In genomic region chr3:49984424-49984823, GRCh38 we compare ENCODE assay signal across 20 cellular contexts. TPM values are rescaled to one million over a fixed set of nuclear protein-coding genes. Genes with fewer than 3 reads are reported as not detected.
DNase-seq lines count a peak whose midpoint lies in the region; ATAC-seq, FAIRE-seq and TF ChIP-seq lines count a peak whose summit lies in the region.
"Had no signal": no experiment of that assay in that cellular context is flagged by ENCODE, and none has a peak within 500 bp of the region (broad histone marks: within the 10 kb centered on the region; RNA-seq: fewer than 3 reads in every experiment).

No MANE protein-coding gene starts in this region.

- DNase-seq in CD4-positive, CD25-positive, alpha-beta regulatory T cell: no peak
- DNase-seq in GM12892 (ENCODE audit: insufficient read length): no peak
- DNase-seq in HTR-8/SVneo (ENCODE audit: insufficient read length, low spot score): no peak
- DNase-seq in glutamatergic neuron: no peak
- DNase-seq in activated CD4-positive, alpha-beta T cell treated with anti-CD3 and anti-CD28 coated beads for 48 hours: no peak
- DNase-seq in pons (ENCODE audit: low spot score): no peak
- DNase-seq: C1 segment of cervical spinal cord; Caco-2; CD8-positive, alpha-beta T cell; DMS153; DND-41; GM23248; H7; HFFc6 had no signal

- no peak for TF ChIP-seq CTCF in glutamatergic neuron (IDR thresholded peaks at IDR 0.05; ENCODE audit: partially characterized antibody, unreplicated experiment)

- no peak for ATAC-seq in CD4-positive, CD25-positive, alpha-beta regulatory T cell (ENCODE audit: low read depth in 2 of 2)
- ATAC-seq in HG02610 (IDR thresholded peaks at IDR 0.05; ENCODE audit: unreplicated experiment): no peak
- ATAC-seq in GM18502 (IDR thresholded peaks at IDR 0.05; ENCODE audit: poor library complexity, unreplicated experiment): no peak
- ATAC-seq: CD8-positive, alpha-beta T cell; HCT116 had no signal

- H3K36me3 ChIP-seq in CD4-positive, CD25-positive, alpha-beta regulatory T cell (ENCODE audit: control insufficient read depth, insufficient read depth, low read length): peaks cover 28% of the 10 kb centered on the region

- H3K4me1 Mint-ChIP-seq in CD4-positive, CD25-positive, alpha-beta regulatory T cell: peaks cover 0 to 13% (median 7%) of the 10 kb centered on the region in 4 donors
- H3K4me1 Mint-ChIP-seq in glutamatergic neuron (ENCODE audit: low read depth, unreplicated experiment): no peaks in the 10 kb centered on the region

- no peaks in the 10 kb centered on the region for H3K4me1 ChIP-seq in CD4-positive, CD25-positive, alpha-beta regulatory T cell (ENCODE audit: control insufficient read depth, insufficient read depth, low read length, poor library complexity, severe bottlenecking)
- H3K4me1 ChIP-seq: Caco-2 had no signal

- peaks cover 16% of the 10 kb centered on the region for H3K36me3 Mint-ChIP-seq in CD4-positive, CD25-positive, alpha-beta regulatory T cell
- no peaks in the 10 kb centered on the region for H3K36me3 Mint-ChIP-seq in glutamatergic neuron (ENCODE audit: unreplicated experiment)

- no peak overlapping the region for H3K27ac ChIP-seq in CD4-positive, CD25-positive, alpha-beta regulatory T cell (ENCODE audit: insufficient read depth, low read length, poor library complexity, severe bottlenecking)
- H3K27ac ChIP-seq: GM23248 had no signal

- no peak overlapping the region for H3K4me3 Mint-ChIP-seq in CD4-positive, CD25-positive, alpha-beta regulatory T cell
- H3K4me3 Mint-ChIP-seq in glutamatergic neuron (ENCODE audit: unreplicated experiment): no peak overlapping the region
- H3K4me3 Mint-ChIP-seq: CD8-positive, alpha-beta T cell; HFFc6 had no signal

- H3K27me3 Mint-ChIP-seq in CD4-positive, CD25-positive, alpha-beta regulatory T cell: no peaks in the 10 kb centered on the region
- peaks cover 1% of the 10 kb centered on the region for H3K27me3 Mint-ChIP-seq in glutamatergic neuron (ENCODE audit: unreplicated experiment)

- no peaks in the 10 kb centered on the region for H3K27me3 ChIP-seq in CD4-positive, CD25-positive, alpha-beta regulatory T cell (ENCODE audit: control insufficient read depth, insufficient read depth, low read length)

- TF ChIP-seq POLR2A in GM12892 (IDR thresholded peaks at IDR 0.05; ENCODE audit: low read depth, low read length): no peak

- no peaks in the 10 kb centered on the region for H3K9me3 ChIP-seq in CD4-positive, CD25-positive, alpha-beta regulatory T cell (ENCODE audit: control insufficient read depth in 2 of 2, low read length in 2 of 2)
- H3K9me3 ChIP-seq: Caco-2 had no signal

- H3K4me3 ChIP-seq in CD4-positive, CD25-positive, alpha-beta regulatory T cell (ENCODE audit: low read depth, low read length): no peak overlapping the region
- H3K4me3 ChIP-seq: GM23248 had no signal

- H3K9me3 Mint-ChIP-seq in CD4-positive, CD25-positive, alpha-beta regulatory T cell: no peaks in the 10 kb centered on the region
- no peaks in the 10 kb centered on the region for H3K9me3 Mint-ChIP-seq in glutamatergic neuron (ENCODE audit: unreplicated experiment)
- H3K9me3 Mint-ChIP-seq: CD8-positive, alpha-beta T cell; HFFc6 had no signal

- H3K27ac Mint-ChIP-seq in CD4-positive, CD25-positive, alpha-beta regulatory T cell: peak overlapping the region in 2 of 3 donors; percentile 23 to 52
- peak overlapping the region; percentile 43 for H3K27ac Mint-ChIP-seq in glutamatergic neuron (ENCODE audit: unreplicated experiment)
- H3K27ac Mint-ChIP-seq: CD8-positive, alpha-beta T cell had no signal

- FAIRE-seq in GM12892 (lab: Jason Lieb, UNC) (peak; percentile 27), HTR-8/SVneo (lab: Jason Lieb, UNC) (peak; percentile 91)
- FAIRE-seq: G401.6, GM19239, H1 had no signal

RNA-seq across cellular contexts. Expression of gene RBM6, which starts 44.5 kb away (rescaled TPM):
- 142 TPM for total RNA-seq in CD4-positive, CD25-positive, alpha-beta regulatory T cell
- polyA plus RNA-seq in CD4-positive, CD25-positive, alpha-beta regulatory T cell: 10 to 100 TPM; 23.1 to 27.4 (median 24.7) TPM
- 106 TPM for polyA plus RNA-seq in GM12892 (2012; ENCODE audit: missing spikeins)
- 169 TPM for total RNA-seq in glutamatergic neuron (ENCODE audit: unreplicated experiment)

RNA-seq across cellular contexts. Expression of gene MON1A, which starts 54.8 kb away (rescaled TPM):
- 4.7 TPM for total RNA-seq in CD4-positive, CD25-positive, alpha-beta regulatory T cell
- polyA plus RNA-seq in CD4-positive, CD25-positive, alpha-beta regulatory T cell: 10 to 100 TPM; 14.9 to 20.1 (median 19.2) TPM
- 2.2 TPM for polyA plus RNA-seq in GM12892 (2012; ENCODE audit: missing spikeins)
- total RNA-seq in glutamatergic neuron (ENCODE audit: unreplicated experiment): 15.4 TPM
